In the genomic region with DNA sequence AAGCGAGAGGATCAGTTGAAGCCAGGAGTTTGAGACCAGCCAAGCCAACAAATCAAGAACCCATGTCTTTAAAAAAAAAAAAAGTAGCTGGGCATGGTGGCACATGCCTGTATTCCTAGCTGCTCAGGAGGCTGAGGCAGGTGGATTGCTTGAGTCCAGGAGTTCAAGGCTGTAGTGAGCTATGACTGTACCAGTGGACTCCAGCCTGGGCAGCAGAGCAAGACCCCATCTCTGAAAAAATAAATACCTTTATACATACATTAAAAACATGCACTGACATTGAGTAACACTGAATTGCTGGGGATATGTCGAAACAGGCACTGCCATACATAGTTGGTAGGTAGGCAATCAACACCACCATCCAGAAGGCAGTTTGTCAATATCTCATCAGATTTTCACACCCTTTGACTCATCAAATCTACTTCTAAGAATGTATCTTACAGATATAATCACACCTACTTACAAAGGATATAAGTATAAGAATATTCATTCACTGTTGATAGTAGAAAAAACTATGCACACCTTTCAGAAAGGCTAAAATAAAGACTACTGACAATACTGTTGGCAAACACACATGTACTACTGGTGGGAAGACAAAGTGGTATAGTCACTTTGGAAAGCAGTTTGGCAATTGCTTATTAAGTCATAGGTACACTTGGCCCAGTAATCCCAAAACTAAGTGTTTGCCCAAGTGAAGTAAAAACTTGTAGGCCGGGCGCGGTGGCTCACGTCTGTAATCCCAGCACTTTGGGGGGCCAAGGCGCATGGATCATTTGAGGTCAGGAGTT, we compare ENCODE assay signal across 25 cellular contexts. TPM values are rescaled to one million over a fixed set of nuclear protein-coding genes. Genes with fewer than 3 reads are reported as not detected.
"Had no signal": no experiment of that assay in that cellular context is flagged by ENCODE, and none has a peak within 500 bp of the region (broad histone marks: within the 10 kb centered on the region; RNA-seq: fewer than 3 reads in every experiment).

No MANE protein-coding gene starts in this region.

- H3K9me3 Mint-ChIP-seq: activated T-helper 1 cell treated with anti-CD3 and anti-CD28 coated beads, Interleukin-12 subunit alpha, Interleukin-12 subunit beta, Interleukin-2, Interleukin-4 antibody, amounts not matched to agents 30 ng/mL and 10 ng/mL and 1 ng/mL, durations not matched to agents 14 hours and 24 hours and 36 hours; dendritic cell treated with granulocyte-macrophage colony-stimulating factor and Interleukin-4, amounts not matched to agents 40 ng/mL and 50 ng/mL, for 4 days had no signal

- H3K4me1 ChIP-seq: tibial artery had no signal

- ATAC-seq: left lobe of liver had no signal

- H3K27me3 Mint-ChIP-seq: activated naive CD8-positive, alpha-beta T cell; dendritic cell treated with granulocyte-macrophage colony-stimulating factor and Interleukin-4, amounts not matched to agents 40 ng/mL and 50 ng/mL, for 4 days had no signal

- DNase-seq: activated CD4-positive, alpha-beta T cell treated with anti-CD3 and anti-CD28 coated beads for 4 hours; activated CD8-positive, alpha-beta memory T cell treated with anti-CD3 and anti-CD28 coated beads for 24 hours; amniotic stem cell; effector CD8-positive, alpha-beta T cell; foreskin melanocyte; glutamatergic neuron; hippocampal formation; islet precursor cell; midbrain; occipital lobe; posterior cingulate gyrus; retina; stimulated activated CD4-positive, alpha-beta T cell treated with anti-CD3 and anti-CD28 coated beads, Interleukin-12 subunit alpha, Interleukin-12 subunit beta, amount 100 ng/mL, for 4 hours; stimulated activated CD4-positive, alpha-beta T cell treated with anti-CD3 and anti-CD28 coated beads, Interleukin-1b, Interleukin-23, amount 100 ng/mL, for 48 hours; stimulated activated CD8-positive, alpha-beta memory T cell treated with anti-CD3 and anti-CD28 coated beads, Interleukin-4, amount 100 ng/mL, for 48 hours; stimulated activated naive CD4-positive, alpha-beta T cell treated with Interleukin-2 at 50 U/mL for 16 hours; tibial artery; WERI-Rb-1 had no signal

- H3K27ac ChIP-seq: cardiac muscle cell, tibial artery, vagina, WERI-Rb-1 had no signal

- H3K4me3 ChIP-seq: cardiac muscle cell, tibial artery, vagina had no signal

- H3K4me3 Mint-ChIP-seq: activated naive CD8-positive, alpha-beta T cell; activated T-helper 1 cell treated with anti-CD3 and anti-CD28 coated beads, Interleukin-12 subunit alpha, Interleukin-12 subunit beta, Interleukin-2, Interleukin-4 antibody, amounts not matched to agents 30 ng/mL and 10 ng/mL and 1 ng/mL, durations not matched to agents 14 hours and 24 hours and 36 hours; dendritic cell treated with granulocyte-macrophage colony-stimulating factor and Interleukin-4, amounts not matched to agents 40 ng/mL and 50 ng/mL, for 4 days had no signal

- H3K27ac Mint-ChIP-seq: activated naive CD8-positive, alpha-beta T cell; activated T-helper 1 cell treated with anti-CD3 and anti-CD28 coated beads, Interleukin-12 subunit alpha, Interleukin-12 subunit beta, Interleukin-2, Interleukin-4 antibody, amounts not matched to agents 30 ng/mL and 10 ng/mL and 1 ng/mL, durations not matched to agents 14 hours and 24 hours and 36 hours; dendritic cell treated with granulocyte-macrophage colony-stimulating factor and Interleukin-4, amounts not matched to agents 40 ng/mL and 50 ng/mL, for 4 days had no signal

- H3K9me3 ChIP-seq: tibial artery, vagina had no signal

- H3K36me3 Mint-ChIP-seq: activated naive CD8-positive, alpha-beta T cell had no signal

- H3K36me3 ChIP-seq: cardiac muscle cell, tibial artery, vagina, WERI-Rb-1 had no signal

- H3K27me3 ChIP-seq: cardiac muscle cell, tibial artery, vagina had no signal

RNA-seq across cellular contexts. Expression of gene MYH11, which starts 37.9 kb away (rescaled TPM):
- total RNA-seq: activated T-helper 1 cell treated with anti-CD3 and anti-CD28 coated beads, Interleukin-12 subunit alpha, Interleukin-12 subunit beta, Interleukin-2, Interleukin-4 antibody, amounts not matched to agents 30 ng/mL and 10 ng/mL and 1 ng/mL, durations not matched to agents 14 hours and 24 hours and 36 hours; lung microvascular endothelial cell had no signal
